Comparison of ENCODE assay signal across 1 cellular context in genomic region chr10:100186253-100186780, GRCh38.
A peak's percentile ranks its signal among the peaks of the same experiment; 100 is the strongest.
TF ChIP-seq lines count a peak whose summit lies in the region.

No MANE protein-coding gene starts in this region.

TF ChIP-seq in K562, 482 proteins besides CTCF, POLR2A, EP300 and RAD21 (continued from another document and continues in another):
- no peak for TF ChIP-seq ZBTB12 (CRISPR knock-in tag; IDR thresholded peaks at IDR 0.05)
- TF ChIP-seq PYGO2 (tag; IDR thresholded peaks at IDR 0.05): no peak
- no peak for TF ChIP-seq POLR2G (IDR thresholded peaks at IDR 0.05; ENCODE audit: low read depth, low read length)
- TF ChIP-seq ZNF274 (IDR thresholded peaks at IDR 0.05; ENCODE audit: borderline replicate concordance, low read depth, low read length): no peak
- TF ChIP-seq E2F6 (IDR thresholded peaks at IDR 0.05; ENCODE audit: borderline replicate concordance in 1 of 2, extremely low read depth in 1 of 2, insufficient read depth in 1 of 2, insufficient read length in 1 of 2, low read depth in 1 of 2, low read length in 1 of 2, poor library complexity in 1 of 2, severe bottlenecking in 1 of 2): no peak
- no peak for TF ChIP-seq ZNF778 (CRISPR knock-in tag; IDR thresholded peaks at IDR 0.05)
- no peak for TF ChIP-seq POLR3G (IDR thresholded peaks at IDR 0.05; ENCODE audit: extremely low read depth, insufficient read length, insufficient replicate concordance)
- peak; percentile 73 for TF ChIP-seq ETV1 (tag; conservative IDR thresholded peaks at IDR 0.05; ENCODE audit: low read depth)
- no peak for TF ChIP-seq NFIX (CRISPR knock-in tag; IDR thresholded peaks at IDR 0.05; ENCODE audit: low read depth)
- no peak for TF ChIP-seq POU5F1 (IDR thresholded peaks at IDR 0.05; ENCODE audit: borderline replicate concordance, low read depth, low read length, partially characterized antibody)
- TF ChIP-seq NKRF (IDR thresholded peaks at IDR 0.05; ENCODE audit: borderline replicate concordance): 0 out of 2 replicates have a peak, but pooled peaks have one; percentile 64
- no peak for TF ChIP-seq TAF15 (IDR thresholded peaks at IDR 0.05; ENCODE audit: low read depth, low read length)
- no peak for TF ChIP-seq E2F4 (CRISPR knock-in tag; IDR thresholded peaks at IDR 0.05; ENCODE audit: low read depth)
- TF ChIP-seq IRF2 (CRISPR knock-in tag; IDR thresholded peaks at IDR 0.05): no peak
- no peak for TF ChIP-seq ZNF324 (CRISPR knock-in tag; IDR thresholded peaks at IDR 0.05)
- TF ChIP-seq POLR2B (IDR thresholded peaks at IDR 0.05; ENCODE audit: low read depth, partially characterized antibody): no peak
- TF ChIP-seq TEAD1 (CRISPR knock-in tag; IDR thresholded peaks at IDR 0.05): no peak
- no peak for TF ChIP-seq MCM2 (IDR thresholded peaks at IDR 0.05; ENCODE audit: low read depth)
- no peak for TF ChIP-seq GTF2A2 (tag; IDR thresholded peaks at IDR 0.05)
- TF ChIP-seq RBM25 (IDR thresholded peaks at IDR 0.05; ENCODE audit: low read depth, low read length, severe bottlenecking): no peak
- no peak for TF ChIP-seq CUX1 (CRISPR knock-in tag; IDR thresholded peaks at IDR 0.05)
- no peak for TF ChIP-seq TARDBP (IDR thresholded peaks at IDR 0.05)
- TF ChIP-seq MLLT1 (IDR thresholded peaks at IDR 0.05): no peak
- TF ChIP-seq HDAC2 (IDR thresholded peaks at IDR 0.05): no peak
- TF ChIP-seq ZNF398 (CRISPR knock-in tag; IDR thresholded peaks at IDR 0.05): no peak
- TF ChIP-seq RAD51 (IDR thresholded peaks at IDR 0.05; ENCODE audit: borderline replicate concordance, low read depth): no peak
- no peak for TF ChIP-seq KHSRP (IDR thresholded peaks at IDR 0.05)
- peak in 1 of 2 experiments; percentile 43; a peak in 1 of 4 replicates for TF ChIP-seq ZNF639 (CRISPR knock-in tag; conservative IDR thresholded peaks at IDR 0.05 in 1 of 2, IDR thresholded peaks at IDR 0.05 in 1 of 2)
- no peak for TF ChIP-seq USF1 (CRISPR knock-in tag; IDR thresholded peaks at IDR 0.05)
- no peak for TF ChIP-seq PHF21A (IDR thresholded peaks at IDR 0.05; ENCODE audit: borderline replicate concordance, low read depth)
- no peak for TF ChIP-seq POLR2H (tag; IDR thresholded peaks at IDR 0.05; ENCODE audit: low read depth)
- no peak for TF ChIP-seq RFX5 (IDR thresholded peaks at IDR 0.05; ENCODE audit: low read depth, low read length)
- TF ChIP-seq ZNF175 (CRISPR knock-in tag; IDR thresholded peaks at IDR 0.05; ENCODE audit: low read depth): no peak
